In genomic region chr18:24273596-24273995, GRCh38 we compare ENCODE assay signal across 18 cellular contexts.
A peak's percentile ranks its signal among the peaks of the same experiment; 100 is the strongest.
DNase-seq lines count a peak whose midpoint lies in the region; ATAC-seq lines count a peak whose summit lies in the region.
"Had no signal": no experiment of that assay in that cellular context is flagged by ENCODE, and none has a peak within 500 bp of the region (broad histone marks: within the 10 kb centered on the region; RNA-seq: fewer than 3 reads in every experiment).

No MANE protein-coding gene starts in this region.

- peaks cover 10% of the 10 kb centered on the region for H3K4me1 Mint-ChIP-seq in T-helper 17 cell

- DNase-seq in HT-29 (ENCODE audit: low spot score), result peak; percentile 63
- DNase-seq in RKO (ENCODE audit: low spot score), result peak; percentile 24
- peak; percentile 22 for DNase-seq in epithelial cell of prostate (ENCODE audit: low read depth, low spot score)
- no peak for DNase-seq in T-helper 17 cell
- DNase-seq: activated CD4-positive, alpha-beta memory T cell treated with anti-CD3 and anti-CD28 coated beads, Interleukin-2, amount 10 ng/mL, durations not matched to agents 7 days and 5 days; activated naive CD8-positive, alpha-beta T cell treated with anti-CD3 and anti-CD28 coated beads, Interleukin-2, amount 50 U/mL, for 24 hours; central memory CD4-positive, alpha-beta T cell; effector memory CD4-positive, alpha-beta T cell; NCI-H1694 treated with DMSO at 0.1 percent for 48 hours; stimulated activated CD4-positive, alpha-beta T cell treated with anti-CD3 and anti-CD28 coated beads, Interleukin-4, amount 100 ng/mL, for 24 hours; stimulated activated CD8-positive, alpha-beta memory T cell treated with anti-CD3 and anti-CD28 coated beads, Interleukin-4, amount 100 ng/mL, for 48 hours had no signal

- peaks cover 37% of the 10 kb centered on the region for H3K27me3 Mint-ChIP-seq in T-helper 17 cell

- H3K27ac Mint-ChIP-seq in T-helper 17 cell, result no peak overlapping the region
- H3K27ac Mint-ChIP-seq: activated CD4-positive, alpha-beta memory T cell treated with anti-CD3 and anti-CD28 coated beads, Interleukin-2, amount 10 ng/mL, durations not matched to agents 7 days and 5 days; activated naive CD8-positive, alpha-beta T cell treated with anti-CD3 and anti-CD28 coated beads, Interleukin-2, amount 50 U/mL, for 24 hours had no signal

- H3K36me3 ChIP-seq in subcutaneous abdominal adipose tissue (ENCODE audit: control insufficient read depth in 5 of 5, insufficient read depth in 5 of 5, low read length in 5 of 5), result no peaks in the 10 kb centered on the region
- H3K36me3 ChIP-seq: thoracic aorta had no signal

- H3K4me3 ChIP-seq in subcutaneous abdominal adipose tissue (ENCODE audit: low read depth in 1 of 5, low read length in 5 of 5), result no peak overlapping the region
- H3K4me3 ChIP-seq: BLaER1, K562, thoracic aorta had no signal

- no peaks in the 10 kb centered on the region for H3K27me3 ChIP-seq in subcutaneous abdominal adipose tissue (ENCODE audit: control insufficient read depth in 5 of 5, insufficient read depth in 4 of 5, low read length in 5 of 5)

- peaks cover 3 to 54% (median 50%) of the 10 kb centered on the region in 5 donors for H3K4me1 ChIP-seq in subcutaneous abdominal adipose tissue (ENCODE audit: control insufficient read depth in 5 of 5, insufficient read depth in 5 of 5, low read length in 5 of 5)

- no peaks in the 10 kb centered on the region for H3K9me3 ChIP-seq in subcutaneous abdominal adipose tissue (ENCODE audit: control insufficient read depth in 5 of 5, low read length in 5 of 5)
- no peaks in the 10 kb centered on the region for H3K9me3 ChIP-seq in T-helper 17 cell (ENCODE audit: control insufficient read depth, low read length, poor library complexity, severe bottlenecking)
- H3K9me3 ChIP-seq: BLaER1, thoracic aorta had no signal

- ATAC-seq in HG02759 (IDR thresholded peaks at IDR 0.05; ENCODE audit: unreplicated experiment) (no peak), HG02571 (IDR thresholded peaks at IDR 0.05; ENCODE audit: unreplicated experiment) (no peak), GM18502 (IDR thresholded peaks at IDR 0.05; ENCODE audit: poor library complexity, unreplicated experiment) (no peak), T-helper 17 cell (no peak)
- ATAC-seq: activated naive CD8-positive, alpha-beta T cell treated with anti-CD3 and anti-CD28 coated beads, Interleukin-2, amount 50 U/mL, for 24 hours; K562 had no signal

- H3K27ac ChIP-seq in epithelial cell of prostate, result peak overlapping the region; percentile 84
- peak overlapping the region; percentile 94 for H3K27ac ChIP-seq in subcutaneous abdominal adipose tissue (ENCODE audit: low read depth, low read length)
- H3K27ac ChIP-seq: BLaER1, thoracic aorta had no signal

- no peak overlapping the region for H3K4me3 Mint-ChIP-seq in T-helper 17 cell
- H3K4me3 Mint-ChIP-seq: activated CD4-positive, alpha-beta memory T cell treated with anti-CD3 and anti-CD28 coated beads, Interleukin-2, amount 10 ng/mL, durations not matched to agents 7 days and 5 days; activated naive CD8-positive, alpha-beta T cell treated with anti-CD3 and anti-CD28 coated beads, Interleukin-2, amount 50 U/mL, for 24 hours had no signal

- H3K36me3 Mint-ChIP-seq in T-helper 17 cell (ENCODE audit: low read depth), result peaks cover 2% of the 10 kb centered on the region

- H3K9ac ChIP-seq in subcutaneous abdominal adipose tissue (ENCODE audit: low read length in 5 of 5), result peak overlapping the region in 2 of 5 donors; percentile 29 to 47
- H3K9ac ChIP-seq: BLaER1 had no signal

Comparison
In these comparisons a context has a peak if more than half of its experiments do, and no peak if none do; other contexts are left out.
1. DNase-seq: peak in HT-29 (single experiment), RKO (single experiment) and epithelial cell of prostate (single experiment); none in T-helper 17 cell (0 of 3).